10 cellular contexts compared by ENCODE assay signal in genomic region chr11:2807276-2807681, GRCh38.
DNase-seq lines count a peak whose midpoint lies in the region; ATAC-seq, FAIRE-seq and TF ChIP-seq lines count a peak whose summit lies in the region.
"Had no signal": no experiment of that assay in that cellular context is flagged by ENCODE, and none has a peak within 500 bp of the region (broad histone marks: within the 10 kb centered on the region; RNA-seq: fewer than 3 reads in every experiment).

No MANE protein-coding gene starts in this region.

- intact Hi-C loops in activated B cell treated with CpG ODN at 0.5 μM for 24 hours (cut with micrococcal nuclease) (no loop called here), left ventricle myocardium inferior (cut with micrococcal nuclease) (no loop called here), psoas muscle (cut with DNase I) (no loop called here)

- ATAC-seq in activated B cell treated with CpG ODN at 0.5 μM for 24 hours (ENCODE audit: low read depth) (no peak), psoas muscle (peak in 2 of 4 donors; percentile 18 to 62), HG02571 (IDR thresholded peaks at IDR 0.05; ENCODE audit: unreplicated experiment) (no peak), GM21576 (IDR thresholded peaks at IDR 0.05; ENCODE audit: unreplicated experiment) (no peak)

- CTCF ChIA-PET in activated B cell treated with CpG ODN at 0.5 μM for 24 hours (lab: Charles Lee): no interaction called here

- H3K4me1 ChIP-seq in left ventricle myocardium inferior (peaks cover 75% of the 10 kb centered on the region), psoas muscle (peaks cover 8% of the 10 kb centered on the region)

- peak overlapping the region; percentile 41 for H3K4me3 ChIP-seq in left ventricle myocardium inferior
- no peak overlapping the region for H3K4me3 ChIP-seq in psoas muscle

- H3K4me3 Mint-ChIP-seq in activated B cell treated with CpG ODN at 0.5 μM for 24 hours: no peak overlapping the region

- H3K36me3 Mint-ChIP-seq in activated B cell treated with CpG ODN at 0.5 μM for 24 hours (ENCODE audit: low read depth): peaks cover 16% of the 10 kb centered on the region

- H3K27me3 ChIP-seq in left ventricle myocardium inferior (ENCODE audit: low read depth): no peaks in the 10 kb centered on the region
- peaks cover 0 to 22% (median 10%) of the 10 kb centered on the region in 3 donors for H3K27me3 ChIP-seq in psoas muscle (ENCODE audit: insufficient read depth in 3 of 3, low read length in 2 of 3)

- H3K27ac ChIP-seq in left ventricle myocardium inferior (replicated peaks) (peak overlapping the region; percentile 63), psoas muscle (no peak overlapping the region)

- POLR2A ChIA-PET in activated B cell treated with CpG ODN at 0.5 μM for 24 hours (lab: Charles Lee): no interaction called here

- no peaks in the 10 kb centered on the region for H3K9me3 Mint-ChIP-seq in activated B cell treated with CpG ODN at 0.5 μM for 24 hours

- no peaks in the 10 kb centered on the region for H3K27me3 Mint-ChIP-seq in activated B cell treated with CpG ODN at 0.5 μM for 24 hours

- TF ChIP-seq CTCF in activated B cell treated with CpG ODN at 0.5 μM for 24 hours (IDR thresholded peaks at IDR 0.05) (no peak), left ventricle myocardium inferior (IDR thresholded peaks at IDR 0.05; ENCODE audit: borderline replicate concordance) (no peak), psoas muscle (IDR thresholded peaks at IDR 0.05) (no peak)

- peaks cover 3% of the 10 kb centered on the region for H3K4me1 Mint-ChIP-seq in activated B cell treated with CpG ODN at 0.5 μM for 24 hours

- peak; percentile 44 for DNase-seq in Daoy (ENCODE audit: low read depth)
- peak; percentile 4 for DNase-seq in activated B cell treated with CpG ODN at 0.5 μM for 24 hours
- DNase-seq in left ventricle myocardium inferior: peak; percentile 81
- DNase-seq in psoas muscle: peak; percentile 80 to 85
- DNase-seq in H54 (ENCODE audit: insufficient read length, low spot score): no peak
- no peak for DNase-seq in NCI-H82 treated with DMSO at 0.1 percent for 48 hours (lab: John Stamatoyannopoulos, UW; ENCODE audit: unreplicated experiment)
- DNase-seq: activated CD4-positive, alpha-beta T cell treated with anti-CD3 and anti-CD28 coated beads, Interleukin-2, amount 50 U/mL, for 48 hours; OCI-M1 had no signal

- H3K27ac Mint-ChIP-seq in activated B cell treated with CpG ODN at 0.5 μM for 24 hours: no peak overlapping the region

- H3K36me3 ChIP-seq in left ventricle myocardium inferior (no peaks in the 10 kb centered on the region), psoas muscle (ENCODE audit: insufficient read depth in 1 of 2, low read depth in 1 of 2) (no peaks in the 10 kb centered on the region)

- TF ChIP-seq POLR2A in H54 (IDR thresholded peaks at IDR 0.05; ENCODE audit: low read depth, low read length): no peak

- 9 to 21% (median 15%) methylated on average over 24 to 27 of the region's 27 CpGs for WGBS in psoas muscle, 3 donors

- FAIRE-seq in H54 (lab: Jason Lieb, UNC): no peak

- H3K9me3 ChIP-seq in left ventricle myocardium inferior (replicated peaks): no peaks in the 10 kb centered on the region
- no peaks in the 10 kb centered on the region for H3K9me3 ChIP-seq in psoas muscle

Comparison
In these comparisons a context has a peak if more than half of its experiments do, and no peak if none do; other contexts are left out.
1. DNase-seq: peak in Daoy (single experiment), activated B cell treated with CpG ODN at 0.5 μM for 24 hours (single experiment), left ventricle myocardium inferior (single experiment) and psoas muscle (2 of 2); none in H54 (single experiment) and NCI-H82 treated with DMSO at 0.1 percent for 48 hours (single experiment).